Comparison of ENCODE assay signal across 1 cellular context in genomic region chr17:40538019-40538935, GRCh38.
TF ChIP-seq lines count a peak whose summit lies in the region.

No MANE protein-coding gene starts in this region.

TF ChIP-seq in WTC11, 78 proteins besides CTCF, POLR2A, EP300 and RAD21 (continued from another document):
- TF ChIP-seq ZNF532 (CRISPR knock-in tag; IDR thresholded peaks at IDR 0.05; ENCODE audit: borderline replicate concordance) (no peak), RORB (CRISPR knock-in tag; IDR thresholded peaks at IDR 0.05) (no peak)
